ENCODE assay signal across 18 cellular contexts in genomic region chr1:113003751-113004690, GRCh38. TPM values are rescaled to one million over a fixed set of nuclear protein-coding genes. Genes with fewer than 3 reads are reported as not detected.
DNase-seq lines count a peak whose midpoint lies in the region; ATAC-seq, FAIRE-seq and TF ChIP-seq lines count a peak whose summit lies in the region.
"Had no signal": no experiment of that assay in that cellular context is flagged by ENCODE, and none has a peak within 500 bp of the region (broad histone marks: within the 10 kb centered on the region; RNA-seq: fewer than 3 reads in every experiment).

No MANE protein-coding gene starts in this region.

- H3K36me3 ChIP-seq in GM23338 (ENCODE audit: insufficient read depth) (no peaks in the 10 kb centered on the region), HepG2 (replicated peaks in 1 of 2; ENCODE audit: control insufficient read depth in 1 of 2, insufficient read depth in 2 of 2, low read length in 2 of 2) (peaks cover 0 to 2% of the 10 kb centered on the region in 2 experiments; a peak in 2 of 5 replicates), neural progenitor cell (no peaks in the 10 kb centered on the region), Peyer's patch (no peaks in the 10 kb centered on the region)

- no peak overlapping the region for H3K4me3 ChIP-seq in GM23338
- no peak overlapping the region for H3K4me3 ChIP-seq in choroid plexus epithelial cell (ENCODE audit: low read depth, low read length)
- H3K4me3 ChIP-seq in HepG2 (replicated peaks in 1 of 3; ENCODE audit: insufficient read depth in 1 of 3, low read depth in 2 of 3, low read length in 3 of 3), result peak overlapping the region in 1 of 3 experiments; percentile 5; a peak in 3 of 6 replicates
- no peak overlapping the region for H3K4me3 ChIP-seq in neural progenitor cell
- H3K4me3 ChIP-seq in Peyer's patch, result no peak overlapping the region
- H3K4me3 ChIP-seq: GM12878 had no signal

- H3K4me2 ChIP-seq in GM23338 (no peak overlapping the region), HepG2 (ENCODE audit: low read depth, low read length) (peak overlapping the region; percentile 46), neural progenitor cell (peak overlapping the region; percentile 23)

- BruUV-seq in HepG2 (replicated peaks; lab: Mats Ljungman, UMichigan), result no TSS peak

- H3K4me3 Mint-ChIP-seq in GM23338 (no peak overlapping the region), neural progenitor cell (no peak overlapping the region)
- no peak overlapping the region for H3K4me3 Mint-ChIP-seq in stimulated activated naive CD8-positive, alpha-beta T cell treated with anti-CD3 and anti-CD28 coated beads, Interleukin-15, amount 100 ng/mL, for 72 hours
- H3K4me3 Mint-ChIP-seq: B cell; CD4-positive, alpha-beta T cell; IgD-negative memory B cell had no signal

- TF ChIP-seq RAD21 in HepG2 (CRISPR knock-in tag; IDR thresholded peaks at IDR 0.05), result no peak

- intact Hi-C loops in HepG2 (cut with micrococcal nuclease; ENCODE audit: unreplicated experiment), result no loop called here

- ATAC-seq in GM23338 (no peak), HepG2 (peak; percentile 91)
- no peak for ATAC-seq in stimulated activated naive CD8-positive, alpha-beta T cell treated with anti-CD3 and anti-CD28 coated beads, Interleukin-15, amount 100 ng/mL, for 72 hours
- ATAC-seq: GM12878, HCT116 had no signal

- in situ Hi-C loops in HepG2 (cut with HindIII; ENCODE audit: extremely low pct_ligation_motif_present, low pct_unique_long_range_greater_than_20kb), result no loop called here

- H3K27ac ChIP-seq in GM23338 (ENCODE audit: low read depth), result 0 out of 2 replicates have a peak overlapping the region, but pooled peaks have one; percentile 39
- peak overlapping the region; percentile 85 for H3K27ac ChIP-seq in HepG2 (ENCODE audit: extremely low read length, insufficient read depth, low read length)
- H3K27ac ChIP-seq in neural progenitor cell, result no peak overlapping the region
- H3K27ac ChIP-seq in Peyer's patch, result no peak overlapping the region
- H3K27ac ChIP-seq: 22Rv1 had no signal

- H2AFZ ChIP-seq in GM23338, result no peak overlapping the region
- H2AFZ ChIP-seq in HepG2 (ENCODE audit: low read length), result no peak overlapping the region
- no peak overlapping the region for H2AFZ ChIP-seq in neural progenitor cell (replicated peaks)

- 43% methylated on average over 18 of the region's 18 CpGs for WGBS in HepG2 (ENCODE audit: low lambda C conversion rate)

- H3K9me3 Mint-ChIP-seq in GM23338 (no peaks in the 10 kb centered on the region), neural progenitor cell (no peaks in the 10 kb centered on the region)
- H3K9me3 Mint-ChIP-seq in stimulated activated naive CD8-positive, alpha-beta T cell treated with anti-CD3 and anti-CD28 coated beads, Interleukin-15, amount 100 ng/mL, for 72 hours, result no peaks in the 10 kb centered on the region
- H3K9me3 Mint-ChIP-seq: CD4-positive, alpha-beta T cell; IgD-negative memory B cell had no signal

- no peak overlapping the region for H3K9ac ChIP-seq in HepG2 (ENCODE audit: insufficient read depth, low read depth, low read length)
- H3K9ac ChIP-seq in neural progenitor cell, result no peak overlapping the region

- H4K20me1 ChIP-seq in GM23338 (replicated peaks; ENCODE audit: insufficient read depth) (no peaks in the 10 kb centered on the region), HepG2 (ENCODE audit: insufficient read depth, low read length) (no peaks in the 10 kb centered on the region), neural progenitor cell (ENCODE audit: low read depth) (no peaks in the 10 kb centered on the region)

- DNase-seq in GM23338 (ENCODE audit: low spot score) (no peak), choroid plexus epithelial cell (ENCODE audit: low read depth) (peak; percentile 48), HepG2 (ENCODE audit: low spot score) (peak; percentile 87), neural progenitor cell (ENCODE audit: low spot score) (no peak), Peyer's patch (no peak), NAMALWA (ENCODE audit: low spot score) (no peak), AG08396 (ENCODE audit: low spot score) (no peak)
- no peak for DNase-seq in stimulated activated naive CD8-positive, alpha-beta T cell treated with anti-CD3 and anti-CD28 coated beads, Interleukin-15, amount 100 ng/mL, for 72 hours
- DNase-seq: C1 segment of cervical spinal cord; Calu3; CD4-positive, alpha-beta T cell; DMS 273 treated with DMSO at 0.1 percent for 48 hours had no signal

- H3K4me1 Mint-ChIP-seq in GM23338 (no peaks in the 10 kb centered on the region), neural progenitor cell (peaks cover 15% of the 10 kb centered on the region)
- H3K4me1 Mint-ChIP-seq in stimulated activated naive CD8-positive, alpha-beta T cell treated with anti-CD3 and anti-CD28 coated beads, Interleukin-15, amount 100 ng/mL, for 72 hours, result no peaks in the 10 kb centered on the region
- H3K4me1 Mint-ChIP-seq: B cell, IgD-negative memory B cell had no signal

- TF ChIP-seq CTCF in GM23338 (conservative IDR thresholded peaks at IDR 0.05; ENCODE audit: low read depth in 2 of 2), result no peak
- TF ChIP-seq CTCF in choroid plexus epithelial cell (conservative IDR thresholded peaks at IDR 0.05; ENCODE audit: low read depth, low read length), result no peak
- no peak for TF ChIP-seq CTCF in HepG2 (CRISPR knock-in tag; IDR thresholded peaks at IDR 0.05)
- no peak for TF ChIP-seq CTCF in neural progenitor cell (IDR thresholded peaks at IDR 0.05)
- no peak for TF ChIP-seq CTCF in Peyer's patch (IDR thresholded peaks at IDR 0.05)

- H3K9me2 ChIP-seq in GM23338 (ENCODE audit: insufficient read depth), result no peaks in the 10 kb centered on the region

- H3K27me3 ChIP-seq in GM23338 (ENCODE audit: insufficient read depth) (no peaks in the 10 kb centered on the region), HepG2 (ENCODE audit: control insufficient read depth in 1 of 2, insufficient read depth in 2 of 2, low read length in 2 of 2) (no peaks in the 10 kb centered on the region), neural progenitor cell (no peaks in the 10 kb centered on the region), Peyer's patch (no peaks in the 10 kb centered on the region)

- FAIRE-seq in HepG2 (lab: Jason Lieb, UNC), result peak; percentile 8
- FAIRE-seq: GM12878, GM18507 had no signal

- H3K4me1 ChIP-seq in GM23338 (ENCODE audit: insufficient read depth) (no peaks in the 10 kb centered on the region), HepG2 (ENCODE audit: insufficient read depth, low read length) (peaks cover 61% of the 10 kb centered on the region), neural progenitor cell (peaks cover 7% of the 10 kb centered on the region), Peyer's patch (no peaks in the 10 kb centered on the region)

- POLR2A ChIA-PET in HepG2 (lab: Yijun Ruan, JAX), result interaction anchor here (1.0 to 2.2 kb wide), 7 partner anchors 10 to 69 kb away, joined by 3 to 21 read pairs (median 9); partner anchors contain the start of genes LRIG2 and SLC16A1

- H3F3A ChIP-seq in GM23338 (replicated peaks; ENCODE audit: low read depth) (no peaks in the 10 kb centered on the region), neural progenitor cell (ENCODE audit: low read depth) (no peaks in the 10 kb centered on the region)

- H3K36me3 Mint-ChIP-seq in GM23338 (ENCODE audit: low read depth) (peaks cover 26% of the 10 kb centered on the region), neural progenitor cell (peaks cover 7% of the 10 kb centered on the region)

- H3K79me2 ChIP-seq in GM23338 (replicated peaks; ENCODE audit: insufficient read depth) (no peaks in the 10 kb centered on the region), HepG2 (ENCODE audit: insufficient read depth, low read length) (no peaks in the 10 kb centered on the region), neural progenitor cell (ENCODE audit: low read depth) (no peaks in the 10 kb centered on the region)

- no peak for TF ChIP-seq POLR2A in HepG2 (IDR thresholded peaks at IDR 0.05; ENCODE audit: insufficient read depth in 1 of 2, low read depth in 2 of 2, low read length in 2 of 2)
- no peak for TF ChIP-seq POLR2A in Peyer's patch (IDR thresholded peaks at IDR 0.05)

- H3K9me3 ChIP-seq in HepG2 (ENCODE audit: low read length), result no peaks in the 10 kb centered on the region
- no peaks in the 10 kb centered on the region for H3K9me3 ChIP-seq in neural progenitor cell (ENCODE audit: low read depth)
- no peaks in the 10 kb centered on the region for H3K9me3 ChIP-seq in Peyer's patch

- H3K27me3 Mint-ChIP-seq in GM23338 (ENCODE audit: insufficient read depth, low read depth, poor library complexity) (peaks cover 3% of the 10 kb centered on the region), neural progenitor cell (ENCODE audit: insufficient read depth, low read depth) (peaks cover 2% of the 10 kb centered on the region)
- no peaks in the 10 kb centered on the region for H3K27me3 Mint-ChIP-seq in stimulated activated naive CD8-positive, alpha-beta T cell treated with anti-CD3 and anti-CD28 coated beads, Interleukin-15, amount 100 ng/mL, for 72 hours
- H3K27me3 Mint-ChIP-seq: B cell; CD4-positive, alpha-beta T cell; IgD-negative memory B cell had no signal

- H3K27ac Mint-ChIP-seq in GM23338, result no peak overlapping the region
- H3K27ac Mint-ChIP-seq in neural progenitor cell, result no peak overlapping the region
- H3K27ac Mint-ChIP-seq in stimulated activated naive CD8-positive, alpha-beta T cell treated with anti-CD3 and anti-CD28 coated beads, Interleukin-15, amount 100 ng/mL, for 72 hours, result no peak overlapping the region
- H3K27ac Mint-ChIP-seq: B cell; CD4-positive, alpha-beta T cell; IgD-negative memory B cell had no signal

- TF ChIP-seq EP300 in HepG2 (IDR thresholded peaks at IDR 0.05; ENCODE audit: low read depth in 2 of 2, low read length in 2 of 2) (peak in 1 of 2 experiments; percentile 88; a peak in 2 of 4 replicates), HepG2 (CRISPR knock-in tag; IDR thresholded peaks at IDR 0.05; ENCODE audit: borderline replicate concordance) (no peak; the same call in 1 of the 2 replicates)

- CTCF ChIA-PET in HepG2 (lab: Yijun Ruan, JAX; ENCODE audit: low intra/inter-chr PET ratio, low total read pairs), result no interaction called here

RNA-seq across cellular contexts. Expression of gene SLC16A1, which starts 48.0 kb away (rescaled TPM):
- total RNA-seq in GM23338 (2014; rRNA removed; shearing (Covaris generic)), result 559 and 593 TPM in 2 replicates
- polyA plus RNA-seq in GM23338 (2016; fragmentation: Nextera tagmentation; extraction: Ambion mirVana) (218 and 231 TPM in 2 replicates), HepG2 (2011; rRNA removed) (135 and 142 TPM in 2 replicates)
- total RNA-seq in HepG2 (2016; rRNA removed; fragmentation: Illumina TruSeq; extraction: Trizol) (67.0 and 106 TPM in 2 replicates), neural progenitor cell (ENCODE audit: low replicate concordance) (136 and 149 TPM in 2 replicates), Peyer's patch (10 to 100 TPM in 3 of 4 donors, 1 to 10 TPM in 1; 2.5 to 33.1 (median 14.0) TPM)
- total RNA-seq in HepG2 (2016; cell fraction: cytosol; rRNA removed; fragmentation: Illumina TruSeq; extraction: Trizol; ENCODE audit: low read depth), result 5.3 and 6.0 TPM in 2 replicates
- 65.8 and 105 TPM in 2 replicates for total RNA-seq in HepG2 (2016; cell fraction: insoluble cytoplasmic fraction; rRNA removed; fragmentation: Illumina TruSeq; extraction: Trizol)
- 15.3 and 18.4 TPM in 2 replicates for total RNA-seq in HepG2 (2016; cell fraction: membrane; rRNA removed; fragmentation: Illumina TruSeq; extraction: Trizol)
- total RNA-seq in HepG2 (2016; cell fraction: nucleus; rRNA removed; fragmentation: Illumina TruSeq; extraction: Trizol), result 102 and 125 TPM in 2 replicates
- polyA plus RNA-seq in HepG2 (2011; cell fraction: cytosol; rRNA removed), result 110 and 155 TPM in 2 replicates
- 50.4 and 50.5 TPM in 2 replicates for polyA plus RNA-seq in HepG2 (2011; cell fraction: nucleus; rRNA removed)
- polyA plus RNA-seq in HepG2 (2012), result 134 and 147 TPM in 2 replicates
- 3.0 and 3.3 TPM in 2 replicates for polyA plus RNA-seq in HepG2 (2016; cell fraction: cytosol; fragmentation: Illumina TruSeq; extraction: Trizol; ENCODE audit: low read depth)
- polyA plus RNA-seq in HepG2 (2016; cell fraction: insoluble cytoplasmic fraction; fragmentation: Illumina TruSeq; extraction: Trizol; ENCODE audit: low read depth), result 49.1 and 53.6 TPM in 2 replicates
- 8.1 and 9.3 TPM in 2 replicates for polyA plus RNA-seq in HepG2 (2016; cell fraction: membrane; fragmentation: Illumina TruSeq; extraction: Trizol; ENCODE audit: low read depth)
- polyA plus RNA-seq in HepG2 (2016; cell fraction: nucleus; fragmentation: Illumina TruSeq; extraction: Trizol; ENCODE audit: insufficient read depth, low read depth), result 109 and 119 TPM in 2 replicates
- polyA minus RNA-seq in HepG2 (2011; rRNA and poly(A)+ RNA removed; ENCODE audit: low replicate concordance), result 467 and 535 TPM in 2 replicates
- polyA minus RNA-seq in HepG2 (2011; cell fraction: cytosol; rRNA and poly(A)+ RNA removed), result 185 and 199 TPM in 2 replicates
- polyA minus RNA-seq in HepG2 (2011; cell fraction: nucleus; rRNA and poly(A)+ RNA removed), result 108 and 115 TPM in 2 replicates

Comparison
In these comparisons a context has a peak if more than half of its experiments do, and no peak if none do; other contexts are left out.
1. DNase-seq: peak in choroid plexus epithelial cell (single experiment) and HepG2 (single experiment); none in GM23338 (single experiment), neural progenitor cell (single experiment), Peyer's patch (0 of 3), NAMALWA (single experiment), AG08396 (single experiment) and stimulated activated naive CD8-positive, alpha-beta T cell treated with anti-CD3 and anti-CD28 coated beads, Interleukin-15, amount 100 ng/mL, for 72 hours (0 of 2).
2. H3K27ac ChIP-seq: peak in GM23338 (single experiment) and HepG2 (single experiment); none in neural progenitor cell (single experiment) and Peyer's patch (0 of 4).